In genomic region chrX:150361777-150362351, GRCh38 we compare ENCODE assay signal across 8 cellular contexts. TPM values are rescaled to one million over a fixed set of nuclear protein-coding genes. Genes with fewer than 3 reads are reported as not detected.
A peak's percentile ranks its signal among the peaks of the same experiment; 100 is the strongest.
DNase-seq lines count a peak whose midpoint lies in the region; ATAC-seq and TF ChIP-seq lines count a peak whose summit lies in the region.

No MANE protein-coding gene starts in this region.

- H3K27me3 Mint-ChIP-seq in brain = peaks cover 15% of the 10 kb centered on the region

- no peaks in the 10 kb centered on the region for H3K79me2 ChIP-seq in OCI-LY7 (ENCODE audit: insufficient read depth, low read depth, low read length)

- 1 to 34% (median 14%) methylated on average over 18 to 37 of the region's 37 CpGs for WGBS in heart left ventricle, 4 donors
- 2% methylated on average over 24 of the region's 37 CpGs for WGBS in mesenchymal stem cell
- 0 to 35% methylated on average over 17 to 37 of the region's 37 CpGs for WGBS in tibial nerve, 2 donors

- H3K4me2 ChIP-seq in mesenchymal stem cell (ENCODE audit: low read length, poor library complexity, severe bottlenecking) = peak overlapping the region; percentile 87
- H3K4me2 ChIP-seq in OCI-LY7 (ENCODE audit: low read length) = no peak overlapping the region

- peak overlapping the region in 4 of 5 experiments; percentile 83 to 89 (median 86) for H3K27ac Mint-ChIP-seq in brain

- TF ChIP-seq POLR2A in heart left ventricle (IDR thresholded peaks at IDR 0.05) = no peak
- TF ChIP-seq POLR2A in tibial nerve (IDR thresholded peaks at IDR 0.05) = no peak

- no peak overlapping the region for H3K14ac ChIP-seq in mesenchymal stem cell (ENCODE audit: low read length in 2 of 2)

- no peaks in the 10 kb centered on the region for H3K9me3 ChIP-seq in heart left ventricle
- no peaks in the 10 kb centered on the region for H3K9me3 ChIP-seq in mesenchymal stem cell (ENCODE audit: control insufficient read depth, low read length)
- H3K9me3 ChIP-seq in tibial nerve = no peaks in the 10 kb centered on the region
- no peaks in the 10 kb centered on the region for H3K9me3 ChIP-seq in OCI-LY7 (ENCODE audit: low read length)

- H3K27ac ChIP-seq in heart left ventricle = no peak overlapping the region
- no peak overlapping the region for H3K27ac ChIP-seq in mesenchymal stem cell (ENCODE audit: low read length, poor library complexity, severe bottlenecking)
- H3K27ac ChIP-seq in tibial nerve = peak overlapping the region in 2 of 4 donors; percentile 91 to 92
- no peak overlapping the region for H3K27ac ChIP-seq in OCI-LY7 (ENCODE audit: low read depth, low read length, poor library complexity, severe bottlenecking)

- no peaks in the 10 kb centered on the region for H4K20me1 ChIP-seq in OCI-LY7 (ENCODE audit: insufficient read depth, low read length)

- peaks cover 9% of the 10 kb centered on the region for H3K4me1 Mint-ChIP-seq in brain

- BruUV-seq in OCI-LY7 (replicated peaks; lab: Mats Ljungman, UMichigan) = no TSS peak

- no peak overlapping the region for H2BK5ac ChIP-seq in mesenchymal stem cell (ENCODE audit: low read depth, low read length, poor library complexity, severe bottlenecking)

- H3K23ac ChIP-seq in mesenchymal stem cell (ENCODE audit: low read length in 2 of 2) = no peak overlapping the region

- no peak overlapping the region for H2AK5ac ChIP-seq in mesenchymal stem cell (ENCODE audit: low read length, severe bottlenecking)

- H4K8ac ChIP-seq in mesenchymal stem cell (ENCODE audit: low read length) = no peak overlapping the region

- DNase-seq in heart left ventricle (peak in 2 of 5 donors; percentile 18 to 44), cardiac septum (ENCODE audit: low spot score) (no peak), mesenchymal stem cell (peak; percentile 25), tibial nerve (ENCODE audit: low spot score in 2 of 2) (no peak), OCI-LY7 (ENCODE audit: low spot score) (no peak)

- H2AFZ ChIP-seq in mesenchymal stem cell (ENCODE audit: low read depth, low read length) = no peak overlapping the region
- H2AFZ ChIP-seq in OCI-LY7 (ENCODE audit: low read length) = no peak overlapping the region

- no peaks in the 10 kb centered on the region for H3K36me3 ChIP-seq in heart left ventricle
- H3K36me3 ChIP-seq in mesenchymal stem cell (ENCODE audit: control insufficient read depth in 1 of 2, insufficient read depth in 2 of 2, low read depth in 1 of 2, low read length in 2 of 2) = no peaks in the 10 kb centered on the region
- no peaks in the 10 kb centered on the region for H3K36me3 ChIP-seq in tibial nerve
- no peaks in the 10 kb centered on the region for H3K36me3 ChIP-seq in OCI-LY7 (ENCODE audit: insufficient read depth, low read length)

- peak overlapping the region; percentile 77 for H3K9ac ChIP-seq in mesenchymal stem cell (ENCODE audit: low read length)

- H3K4me1 ChIP-seq in heart left ventricle (peaks cover 0 to 20% (median 4%) of the 10 kb centered on the region in 12 donors), mesenchymal stem cell (ENCODE audit: control insufficient read depth, insufficient read depth, low read depth, low read length) (peaks cover 12% of the 10 kb centered on the region), tibial nerve (peaks cover 0 to 13% (median 3%) of the 10 kb centered on the region in 4 donors), OCI-LY7 (ENCODE audit: insufficient read depth, low read length, poor library complexity, severe bottlenecking) (no peaks in the 10 kb centered on the region)

- H3K9me2 ChIP-seq in OCI-LY7 (ENCODE audit: insufficient read depth, low read length) = no peaks in the 10 kb centered on the region

- no peaks in the 10 kb centered on the region for H3K36me3 Mint-ChIP-seq in brain

- CTCF ChIA-PET in OCI-LY7 (lab: Charles Lee; ENCODE audit: unreplicated experiment) = no interaction called here

- peak overlapping the region; percentile 87 to 94 (median 91) for H3K4me3 Mint-ChIP-seq in brain

- no peak overlapping the region for H4K91ac ChIP-seq in mesenchymal stem cell (ENCODE audit: low read length)

- no peak overlapping the region for H3K18ac ChIP-seq in mesenchymal stem cell (ENCODE audit: low read depth in 1 of 2, low read length in 2 of 2)

- H2BK120ac ChIP-seq in mesenchymal stem cell (ENCODE audit: low read depth, low read length) = no peak overlapping the region

- H3K79me1 ChIP-seq in mesenchymal stem cell (replicated peaks; ENCODE audit: low read length, poor library complexity, severe bottlenecking) = no peaks in the 10 kb centered on the region

- H3K9me3 Mint-ChIP-seq in brain = peaks cover 0 to 8% (median 3%) of the 10 kb centered on the region in 5 experiments

- no peak overlapping the region for H2BK15ac ChIP-seq in mesenchymal stem cell (ENCODE audit: low read depth, poor library complexity, severe bottlenecking)

- TF ChIP-seq EP300 in tibial nerve (IDR thresholded peaks at IDR 0.05) = no peak

- H3K27me3 ChIP-seq in heart left ventricle = peaks cover 0 to 43% (median 0%) of the 10 kb centered on the region in 9 donors
- peaks cover 0 to 42% of the 10 kb centered on the region in 2 experiments for H3K27me3 ChIP-seq in mesenchymal stem cell (ENCODE audit: control insufficient read depth in 1 of 2, insufficient read depth in 1 of 2, low read length in 2 of 2)
- H3K27me3 ChIP-seq in tibial nerve = no peaks in the 10 kb centered on the region

- H3K4me3 ChIP-seq in heart left ventricle (peak overlapping the region; percentile 19 to 86 (median 64)), mesenchymal stem cell (ENCODE audit: insufficient read depth in 1 of 2, low read depth in 1 of 2, low read length in 2 of 2) (peak overlapping the region; percentile 50 to 82), tibial nerve (peak overlapping the region; percentile 44 to 72 (median 62)), OCI-LY7 (ENCODE audit: low read depth, low read length, poor library complexity, severe bottlenecking) (no peak overlapping the region)

- TF ChIP-seq CTCF in heart left ventricle (IDR thresholded peaks at IDR 0.05) (no peak), brain (conservative IDR thresholded peaks at IDR 0.05) (no peak), tibial nerve (IDR thresholded peaks at IDR 0.05) (no peak), OCI-LY7 (conservative IDR thresholded peaks at IDR 0.05; ENCODE audit: low read length) (no peak)

- ATAC-seq in heart left ventricle (no peak), GM18873 (IDR thresholded peaks at IDR 0.05; ENCODE audit: low FRiP score, unreplicated experiment) (no peak), GM18519 (IDR thresholded peaks at IDR 0.05; ENCODE audit: low FRiP score, unreplicated experiment) (no peak)

- intact Hi-C loops in heart left ventricle (cut with DNase I) = loop anchor here in 9 of 10 donors (5.0 to 10.0 kb wide), 11 partner anchors 113 to 400 kb away; partner anchors contain the start of gene MTMR1 (in 1 of the 9)
- intact Hi-C loops in cardiac septum (cut with DNase I) = loop anchor here (5.0 to 10.0 kb wide), 4 partner anchors 160 to 400 kb away; no protein-coding TSS in a partner anchor
- intact Hi-C loops in OCI-LY7 (cut with micrococcal nuclease; ENCODE audit: unreplicated experiment) = no loop called here

- no peak overlapping the region for H3K4ac ChIP-seq in mesenchymal stem cell (ENCODE audit: low read depth in 1 of 2, low read length in 2 of 2)

- POLR2A ChIA-PET in OCI-LY7 (lab: Charles Lee) = no interaction called here

- no peak overlapping the region for H2BK12ac ChIP-seq in mesenchymal stem cell (ENCODE audit: low read length in 2 of 2)

RNA-seq across cellular contexts. Expression of gene MAMLD1, which starts 1.3 kb away (rescaled TPM):
- total RNA-seq in heart left ventricle = 1 to 10 TPM; 1.2 to 3.0 (median 1.5) TPM
- 1 to 10 TPM; 1.4 TPM for polyA plus RNA-seq in heart left ventricle
- total RNA-seq in cardiac septum = 2.6 TPM
- 3.4 TPM for polyA plus RNA-seq in brain (ENCODE audit: insufficient read depth, low read depth, low replicate concordance)
- polyA plus RNA-seq in mesenchymal stem cell (2013, experiment 1 of 2) = 3.4 TPM
- polyA plus RNA-seq in mesenchymal stem cell (2013, experiment 2 of 2) = 3.3 TPM
- 10 to 100 TPM in 1 of 4 donors, 1 to 10 TPM in 3; 8.2 to 16.2 (median 9.2) TPM for total RNA-seq in tibial nerve
- not detected in 2 replicates for total RNA-seq in OCI-LY7 (2014; rRNA removed; shearing (Covaris generic))
- not detected in 2 replicates for total RNA-seq in OCI-LY7 (2022)
